8 cellular contexts compared by ENCODE assay signal in the genomic region with DNA sequence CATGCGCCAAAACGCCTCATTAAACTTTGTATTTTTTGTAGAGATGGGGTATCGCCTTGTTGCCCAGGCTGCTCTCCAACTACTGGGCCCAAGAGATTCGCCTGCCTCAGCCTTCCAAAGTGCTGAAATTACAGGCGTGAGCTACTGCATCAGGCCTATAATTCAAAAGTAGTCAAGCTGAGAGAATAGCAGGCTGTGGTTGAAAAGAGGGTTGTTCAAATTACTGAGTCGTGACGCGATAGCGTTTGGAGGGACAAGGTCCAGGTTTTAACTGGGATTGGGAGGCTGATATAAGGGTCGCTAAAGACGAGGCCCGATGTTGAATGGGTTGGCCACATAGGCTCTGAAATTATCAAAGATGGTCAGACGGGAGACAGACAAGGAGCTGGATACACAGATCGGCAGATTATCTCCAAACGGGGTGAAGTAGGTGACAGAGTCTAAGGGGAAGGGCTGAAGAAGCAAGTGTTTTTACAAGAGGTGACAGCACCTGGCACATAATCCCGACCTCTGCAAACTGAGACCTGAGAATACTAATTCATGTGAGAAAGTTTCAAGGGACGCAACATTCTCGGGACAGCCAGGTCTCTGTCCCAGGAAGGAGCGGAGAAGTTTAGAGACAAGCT. TPM values are rescaled to one million over a fixed set of nuclear protein-coding genes. Genes with fewer than 3 reads are reported as not detected.
DNase-seq lines count a peak whose midpoint lies in the region; ATAC-seq and TF ChIP-seq lines count a peak whose summit lies in the region.

No MANE protein-coding gene starts in this region.

- H3K9me3 Mint-ChIP-seq in activated CD4-positive, alpha-beta T cell treated with anti-CD3 and anti-CD28 coated beads, Interleukin-2, amount 10 ng/mL, durations not matched to agents 24 days and 14 days = no peaks in the 10 kb centered on the region

- H3K4me1 ChIP-seq in ascending aorta = peaks cover 4 to 12% of the 10 kb centered on the region in 2 donors
- peaks cover 13 to 33% of the 10 kb centered on the region in 2 donors for H3K4me1 ChIP-seq in left lung
- H3K4me1 ChIP-seq in tibial nerve = peaks cover 0 to 33% (median 14%) of the 10 kb centered on the region in 4 donors

- no peaks in the 10 kb centered on the region for H3K27me3 ChIP-seq in ascending aorta
- no peaks in the 10 kb centered on the region for H3K27me3 ChIP-seq in left lung
- no peaks in the 10 kb centered on the region for H3K27me3 ChIP-seq in tibial nerve

- TF ChIP-seq EP300 in Ishikawa (IDR thresholded peaks at IDR 0.05; ENCODE audit: borderline replicate concordance) (no peak), tibial nerve (IDR thresholded peaks at IDR 0.05) (no peak)

- no peak for DNase-seq in activated CD4-positive, alpha-beta T cell treated with anti-CD3 and anti-CD28 coated beads, Interleukin-2, amount 10 ng/mL, durations not matched to agents 24 days and 14 days
- no peak for DNase-seq in activated CD4-positive, alpha-beta T cell treated with anti-CD3 and anti-CD28 coated beads for 1 hour
- DNase-seq in ascending aorta (ENCODE audit: low spot score in 2 of 2) = no peak
- DNase-seq in left lung = no peak
- DNase-seq in tibial nerve (ENCODE audit: low spot score in 2 of 2) = peak in 1 of 2 donors; percentile 6
- DNase-seq in activated effector memory CD4-positive, alpha-beta T cell treated with Interleukin-2 at 50 U/mL for 16 hours = no peak

- H3K9me3 ChIP-seq in ascending aorta (no peaks in the 10 kb centered on the region), left lung (no peaks in the 10 kb centered on the region), tibial nerve (no peaks in the 10 kb centered on the region)

- TF ChIP-seq CTCF in ascending aorta (IDR thresholded peaks at IDR 0.05) (no peak), left lung (IDR thresholded peaks at IDR 0.05) (no peak), tibial nerve (IDR thresholded peaks at IDR 0.05) (no peak)

- ATAC-seq in left lung (no peak), GM21576 (IDR thresholded peaks at IDR 0.05; ENCODE audit: unreplicated experiment) (no peak)

- H3K36me3 Mint-ChIP-seq in activated CD4-positive, alpha-beta T cell treated with anti-CD3 and anti-CD28 coated beads, Interleukin-2, amount 10 ng/mL, durations not matched to agents 24 days and 14 days (ENCODE audit: low read depth) = peaks cover 23% of the 10 kb centered on the region

- peaks cover 40% of the 10 kb centered on the region for H3K4me1 Mint-ChIP-seq in activated CD4-positive, alpha-beta T cell treated with anti-CD3 and anti-CD28 coated beads, Interleukin-2, amount 10 ng/mL, durations not matched to agents 24 days and 14 days

- H3K4me3 Mint-ChIP-seq in activated CD4-positive, alpha-beta T cell treated with anti-CD3 and anti-CD28 coated beads, Interleukin-2, amount 10 ng/mL, durations not matched to agents 24 days and 14 days = peak overlapping the region; percentile 98

- H3K36me3 ChIP-seq in ascending aorta (no peaks in the 10 kb centered on the region), left lung (peaks cover 0 to 11% of the 10 kb centered on the region in 2 donors), tibial nerve (no peaks in the 10 kb centered on the region)

- peak overlapping the region; percentile 95 for H3K27ac Mint-ChIP-seq in activated CD4-positive, alpha-beta T cell treated with anti-CD3 and anti-CD28 coated beads, Interleukin-2, amount 10 ng/mL, durations not matched to agents 24 days and 14 days

- intact Hi-C loops in activated CD4-positive, alpha-beta T cell treated with anti-CD3 and anti-CD28 coated beads, Interleukin-2, amount 10 ng/mL, durations not matched to agents 24 days and 14 days (cut with micrococcal nuclease) = loop anchor here (1.0 to 10.0 kb wide), 9 partner anchors 59 to 911 kb away; a partner anchor contains a TSS
- intact Hi-C loops in ascending aorta (cut with DNase I) = loop anchor here (1.0 to 5.0 kb wide), 6 partner anchors 31 to 417 kb away; a partner anchor contains a TSS
- intact Hi-C loops in left lung (cut with DNase I) = loop anchor here in 1 of 2 donors (10.0 kb wide), 1 partner anchor 75 kb away; a partner anchor contains a TSS

- H3K27me3 Mint-ChIP-seq in activated CD4-positive, alpha-beta T cell treated with anti-CD3 and anti-CD28 coated beads, Interleukin-2, amount 10 ng/mL, durations not matched to agents 24 days and 14 days = no peaks in the 10 kb centered on the region

- no peak for TF ChIP-seq POLR2A in tibial nerve (IDR thresholded peaks at IDR 0.05)

- H3K27ac ChIP-seq in ascending aorta (peak overlapping the region; percentile 43 to 67), left lung (peak overlapping the region in 1 of 2 donors; percentile 85), tibial nerve (peak overlapping the region in 3 of 4 donors; percentile 55 to 81 (median 76))

- peak overlapping the region; percentile 78 to 98 for H3K4me3 ChIP-seq in ascending aorta
- peak overlapping the region; percentile 47 to 87 for H3K4me3 ChIP-seq in left lung
- peak overlapping the region; percentile 60 to 92 (median 72) for H3K4me3 ChIP-seq in tibial nerve

- TF ChIP-seq RAD21 in Ishikawa (IDR thresholded peaks at IDR 0.05; ENCODE audit: low read depth) = no peak

- WGBS in tibial nerve, 2 donors = 3 to 4% methylated on average over 19 of the region's 19 CpGs

TF ChIP-seq in Ishikawa, 13 proteins besides CTCF, POLR2A, EP300 and RAD21:
- TF ChIP-seq, protein P1, sequence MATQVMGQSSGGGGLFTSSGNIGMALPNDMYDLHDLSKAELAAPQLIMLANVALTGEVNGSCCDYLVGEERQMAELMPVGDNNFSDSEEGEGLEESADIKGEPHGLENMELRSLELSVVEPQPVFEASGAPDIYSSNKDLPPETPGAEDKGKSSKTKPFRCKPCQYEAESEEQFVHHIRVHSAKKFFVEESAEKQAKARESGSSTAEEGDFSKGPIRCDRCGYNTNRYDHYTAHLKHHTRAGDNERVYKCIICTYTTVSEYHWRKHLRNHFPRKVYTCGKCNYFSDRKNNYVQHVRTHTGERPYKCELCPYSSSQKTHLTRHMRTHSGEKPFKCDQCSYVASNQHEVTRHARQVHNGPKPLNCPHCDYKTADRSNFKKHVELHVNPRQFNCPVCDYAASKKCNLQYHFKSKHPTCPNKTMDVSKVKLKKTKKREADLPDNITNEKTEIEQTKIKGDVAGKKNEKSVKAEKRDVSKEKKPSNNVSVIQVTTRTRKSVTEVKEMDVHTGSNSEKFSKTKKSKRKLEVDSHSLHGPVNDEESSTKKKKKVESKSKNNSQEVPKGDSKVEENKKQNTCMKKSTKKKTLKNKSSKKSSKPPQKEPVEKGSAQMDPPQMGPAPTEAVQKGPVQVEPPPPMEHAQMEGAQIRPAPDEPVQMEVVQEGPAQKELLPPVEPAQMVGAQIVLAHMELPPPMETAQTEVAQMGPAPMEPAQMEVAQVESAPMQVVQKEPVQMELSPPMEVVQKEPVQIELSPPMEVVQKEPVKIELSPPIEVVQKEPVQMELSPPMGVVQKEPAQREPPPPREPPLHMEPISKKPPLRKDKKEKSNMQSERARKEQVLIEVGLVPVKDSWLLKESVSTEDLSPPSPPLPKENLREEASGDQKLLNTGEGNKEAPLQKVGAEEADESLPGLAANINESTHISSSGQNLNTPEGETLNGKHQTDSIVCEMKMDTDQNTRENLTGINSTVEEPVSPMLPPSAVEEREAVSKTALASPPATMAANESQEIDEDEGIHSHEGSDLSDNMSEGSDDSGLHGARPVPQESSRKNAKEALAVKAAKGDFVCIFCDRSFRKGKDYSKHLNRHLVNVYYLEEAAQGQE (IDR thresholded peaks at IDR 0.05; ENCODE audit: low read depth) = 0 out of 2 replicates have a peak, but pooled peaks have one; percentile 19
- TF ChIP-seq EGR1 (IDR thresholded peaks at IDR 0.05) = no peak

RNA-seq across cellular contexts. Expression of a gene that starts 0.8 kb away (rescaled TPM):
- 31.1 and 33.9 TPM in 2 replicates for total RNA-seq in activated CD4-positive, alpha-beta T cell treated with anti-CD3 and anti-CD28 coated beads, Interleukin-2, amount 10 ng/mL, durations not matched to agents 24 days and 14 days
- 13.3 TPM for total RNA-seq in ascending aorta
- 10 to 100 TPM in 1 of 2 donors, 1 to 10 TPM in 1; 5.8 to 12.1 TPM for total RNA-seq in left lung
- 1 to 10 TPM; 2.0 to 8.4 (median 5.3) TPM for total RNA-seq in tibial nerve
